2 cellular contexts compared by ENCODE assay signal in genomic region chr2:233384017-233384416, GRCh38.
TF ChIP-seq lines count a peak whose summit lies in the region.

No MANE protein-coding gene starts in this region.

TF ChIP-seq in SK-N-SH, 30 proteins besides CTCF, POLR2A, EP300 and RAD21 (continued from another document):
- no peak for TF ChIP-seq CHD2 (IDR thresholded peaks at IDR 0.05; ENCODE audit: low read length, partially characterized antibody)

TF ChIP-seq in SK-N-SH treated with all-trans-retinoic acid at 6 μM for 48 hours, 23 proteins besides CTCF, POLR2A, EP300 and RAD21 (continued from another document):
- TF ChIP-seq POU6F1 (CRISPR knock-in tag; IDR thresholded peaks at IDR 0.05; ENCODE audit: borderline replicate concordance, low read depth) (no peak), ZNF8 (CRISPR knock-in tag; IDR thresholded peaks at IDR 0.05) (no peak), ESRRG (CRISPR knock-in tag; IDR thresholded peaks at IDR 0.05) (no peak)
